In genomic region chr19:14529254-14530004, GRCh38 we compare ENCODE assay signal across 8 cellular contexts. TPM values are rescaled to one million over a fixed set of nuclear protein-coding genes. Genes with fewer than 3 reads are reported as not detected.
A peak's percentile ranks its signal among the peaks of the same experiment; 100 is the strongest.
DNase-seq lines count a peak whose midpoint lies in the region; ATAC-seq lines count a peak whose summit lies in the region.

Gene TECR (plus strand): TSS chr19:14529594. CDS start chr19:14529697, 103 bp downstream.

- no peaks in the 10 kb centered on the region for H3K9me3 Mint-ChIP-seq in natural killer cell treated with Interleukin-12 subunit alpha and Interleukin-12 subunit beta and Interleukin-15 and Interleukin-18, amount 100 ng/mL, for 72 hours

- DNase-seq in ELF-1 (ENCODE audit: low read depth, low spot score) (peak; percentile 100), H7 (peak; percentile 98), M059J (ENCODE audit: low read depth) (peak; percentile 100), SHP77 (lab: John Stamatoyannopoulos, UW) (peak; percentile 98 to 99), fibroblast of peridontal ligament (ENCODE audit: extremely low read depth) (peak; percentile 100)
- peak; percentile 100 for DNase-seq in activated effector memory CD4-positive, alpha-beta T cell treated with Interleukin-2 at 50 U/mL for 16 hours
- DNase-seq in natural killer cell treated with Interleukin-12 subunit alpha and Interleukin-12 subunit beta and Interleukin-15 and Interleukin-18, amount 100 ng/mL, for 72 hours (ENCODE audit: low spot score) = peak; percentile 100
- peak; percentile 100 for DNase-seq in stimulated activated naive CD8-positive, alpha-beta T cell treated with anti-CD3 and anti-CD28 coated beads, Interleukin-15, Interleukin-2, amounts not matched to agents 100 U/mL and 50 U/mL, for 24 hours

- H3K4me3 Mint-ChIP-seq in natural killer cell treated with Interleukin-12 subunit alpha and Interleukin-12 subunit beta and Interleukin-15 and Interleukin-18, amount 100 ng/mL, for 72 hours = peak within 1 kb of the TSS; percentile 96

- H3K27me3 ChIP-seq in H7 (ENCODE audit: control insufficient read depth, insufficient read depth, low read length) = no peaks in the 10 kb centered on the region

- H3K36me3 Mint-ChIP-seq in natural killer cell treated with Interleukin-12 subunit alpha and Interleukin-12 subunit beta and Interleukin-15 and Interleukin-18, amount 100 ng/mL, for 72 hours = no peaks in the 10 kb centered on the region

- peaks cover 8 to 10% of the 10 kb centered on the region in 2 donors for H3K4me1 Mint-ChIP-seq in natural killer cell treated with Interleukin-12 subunit alpha and Interleukin-12 subunit beta and Interleukin-15 and Interleukin-18, amount 100 ng/mL, for 72 hours (ENCODE audit: low read depth in 2 of 2)

- peak within 1 kb of the TSS; percentile 90 for H3K4me3 ChIP-seq in H7 (ENCODE audit: insufficient read depth, low read depth, low read length)

- ATAC-seq in natural killer cell treated with Interleukin-12 subunit alpha and Interleukin-12 subunit beta and Interleukin-15 and Interleukin-18, amount 100 ng/mL, for 72 hours = peak; percentile 99
- ATAC-seq in stimulated activated naive CD8-positive, alpha-beta T cell treated with anti-CD3 and anti-CD28 coated beads, Interleukin-15, Interleukin-2, amounts not matched to agents 100 U/mL and 50 U/mL, for 24 hours = peak; percentile 98

- H3K27ac Mint-ChIP-seq in natural killer cell treated with Interleukin-12 subunit alpha and Interleukin-12 subunit beta and Interleukin-15 and Interleukin-18, amount 100 ng/mL, for 72 hours = peak within 1 kb of the TSS; percentile 86

- no peaks in the 10 kb centered on the region for H3K27me3 Mint-ChIP-seq in natural killer cell treated with Interleukin-12 subunit alpha and Interleukin-12 subunit beta and Interleukin-15 and Interleukin-18, amount 100 ng/mL, for 72 hours

- H3K36me3 ChIP-seq in H7 (replicated peaks; ENCODE audit: control insufficient read depth, insufficient read depth, low read length) = no peaks in the 10 kb centered on the region

RNA-seq across cellular contexts. Expression of gene TECR, which starts in this region (rescaled TPM):
- total RNA-seq in H7 (2014; rRNA removed; shearing (Covaris generic)) = 88.2 and 99.4 TPM in 2 replicates
- total RNA-seq in M059J (2014; rRNA removed; shearing (Covaris generic)) = 126 and 160 TPM in 2 replicates
- total RNA-seq in natural killer cell treated with Interleukin-12 subunit alpha and Interleukin-12 subunit beta and Interleukin-15 and Interleukin-18, amount 100 ng/mL, for 72 hours = 100 to 1,000 TPM in 1 of 2 donors, 10 to 100 TPM in 1; 74.0 to 110 TPM

Comparison
In these comparisons a context has a peak if more than half of its experiments do, and no peak if none do; other contexts are left out.
1. Peak in every context shown above with its lines: DNase-seq, ATAC-seq and H3K4me3 ChIP-seq.